ENCODE assay signal across 1 cellular context in the genomic region with DNA sequence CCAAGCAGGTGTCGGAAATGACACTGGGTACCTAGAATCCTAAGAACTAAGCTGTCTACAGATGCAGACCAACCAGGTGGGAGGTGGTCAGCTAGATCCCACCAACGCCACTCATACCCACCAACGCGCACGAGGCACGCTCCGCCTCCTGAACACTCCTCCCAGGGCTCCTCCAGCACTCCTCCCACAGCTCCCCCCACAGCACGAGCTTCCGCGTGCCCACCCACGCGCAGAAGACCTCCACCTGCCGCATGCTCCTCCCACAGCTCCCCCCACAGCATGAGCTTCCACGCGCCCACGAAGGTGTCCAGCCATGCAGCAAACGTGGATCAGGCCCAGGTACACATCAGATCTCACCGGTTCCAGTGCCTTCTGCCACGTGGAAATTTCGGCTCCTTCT.
TF ChIP-seq lines count a peak whose summit lies in the region.

No MANE protein-coding gene starts in this region.

TF ChIP-seq in HepG2, 621 proteins besides CTCF, POLR2A, EP300 and RAD21:
- TF ChIP-seq, protein P1, sequence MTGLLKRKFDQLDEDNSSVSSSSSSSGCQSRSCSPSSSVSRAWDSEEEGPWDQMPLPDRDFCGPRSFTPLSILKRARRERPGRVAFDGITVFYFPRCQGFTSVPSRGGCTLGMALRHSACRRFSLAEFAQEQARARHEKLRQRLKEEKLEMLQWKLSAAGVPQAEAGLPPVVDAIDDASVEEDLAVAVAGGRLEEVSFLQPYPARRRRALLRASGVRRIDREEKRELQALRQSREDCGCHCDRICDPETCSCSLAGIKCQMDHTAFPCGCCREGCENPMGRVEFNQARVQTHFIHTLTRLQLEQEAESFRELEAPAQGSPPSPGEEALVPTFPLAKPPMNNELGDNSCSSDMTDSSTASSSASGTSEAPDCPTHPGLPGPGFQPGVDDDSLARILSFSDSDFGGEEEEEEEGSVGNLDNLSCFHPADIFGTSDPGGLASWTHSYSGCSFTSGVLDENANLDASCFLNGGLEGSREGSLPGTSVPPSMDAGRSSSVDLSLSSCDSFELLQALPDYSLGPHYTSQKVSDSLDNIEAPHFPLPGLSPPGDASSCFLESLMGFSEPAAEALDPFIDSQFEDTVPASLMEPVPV (CRISPR knock-in tag; IDR thresholded peaks at IDR 0.05): no peak
- TF ChIP-seq, protein P2, sequence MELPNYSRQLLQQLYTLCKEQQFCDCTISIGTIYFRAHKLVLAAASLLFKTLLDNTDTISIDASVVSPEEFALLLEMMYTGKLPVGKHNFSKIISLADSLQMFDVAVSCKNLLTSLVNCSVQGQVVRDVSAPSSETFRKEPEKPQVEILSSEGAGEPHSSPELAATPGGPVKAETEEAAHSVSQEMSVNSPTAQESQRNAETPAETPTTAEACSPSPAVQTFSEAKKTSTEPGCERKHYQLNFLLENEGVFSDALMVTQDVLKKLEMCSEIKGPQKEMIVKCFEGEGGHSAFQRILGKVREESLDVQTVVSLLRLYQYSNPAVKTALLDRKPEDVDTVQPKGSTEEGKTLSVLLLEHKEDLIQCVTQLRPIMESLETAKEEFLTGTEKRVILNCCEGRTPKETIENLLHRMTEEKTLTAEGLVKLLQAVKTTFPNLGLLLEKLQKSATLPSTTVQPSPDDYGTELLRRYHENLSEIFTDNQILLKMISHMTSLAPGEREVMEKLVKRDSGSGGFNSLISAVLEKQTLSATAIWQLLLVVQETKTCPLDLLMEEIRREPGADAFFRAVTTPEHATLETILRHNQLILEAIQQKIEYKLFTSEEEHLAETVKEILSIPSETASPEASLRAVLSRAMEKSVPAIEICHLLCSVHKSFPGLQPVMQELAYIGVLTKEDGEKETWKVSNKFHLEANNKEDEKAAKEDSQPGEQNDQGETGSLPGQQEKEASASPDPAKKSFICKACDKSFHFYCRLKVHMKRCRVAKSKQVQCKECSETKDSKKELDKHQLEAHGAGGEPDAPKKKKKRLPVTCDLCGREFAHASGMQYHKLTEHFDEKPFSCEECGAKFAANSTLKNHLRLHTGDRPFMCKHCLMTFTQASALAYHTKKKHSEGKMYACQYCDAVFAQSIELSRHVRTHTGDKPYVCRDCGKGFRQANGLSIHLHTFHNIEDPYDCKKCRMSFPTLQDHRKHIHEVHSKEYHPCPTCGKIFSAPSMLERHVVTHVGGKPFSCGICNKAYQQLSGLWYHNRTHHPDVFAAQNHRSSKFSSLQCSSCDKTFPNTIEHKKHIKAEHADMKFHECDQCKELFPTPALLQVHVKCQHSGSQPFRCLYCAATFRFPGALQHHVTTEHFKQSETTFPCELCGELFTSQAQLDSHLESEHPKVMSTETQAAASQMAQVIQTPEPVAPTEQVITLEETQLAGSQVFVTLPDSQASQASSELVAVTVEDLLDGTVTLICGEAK (IDR thresholded peaks at IDR 0.05): no peak
- TF ChIP-seq, protein P2 (CRISPR knock-in tag; IDR thresholded peaks at IDR 0.05): no peak
- TF ChIP-seq EZH2 (conservative IDR thresholded peaks at IDR 0.05; ENCODE audit: low read depth, low read length) (no peak), NR2F6 (IDR thresholded peaks at IDR 0.05) (no peak), NR2F6 (CRISPR knock-in tag; IDR thresholded peaks at IDR 0.05) (no peak), FOXK1 (CRISPR knock-in tag; IDR thresholded peaks at IDR 0.05; ENCODE audit: borderline replicate concordance, low read depth) (no peak), CERS6 (CRISPR knock-in tag; IDR thresholded peaks at IDR 0.05) (no peak), MAZ (IDR thresholded peaks at IDR 0.05; ENCODE audit: borderline replicate concordance, low read depth, low read length) (no peak), MAZ (CRISPR knock-in tag; IDR thresholded peaks at IDR 0.05; ENCODE audit: low read depth) (no peak), ZNF234 (CRISPR knock-in tag; conservative IDR thresholded peaks at IDR 0.05) (no peak), ZNF276 (CRISPR knock-in tag; IDR thresholded peaks at IDR 0.05; ENCODE audit: low read depth) (no peak), DMAP1 (CRISPR knock-in tag; IDR thresholded peaks at IDR 0.05) (no peak)
- TF ChIP-seq, protein P3, sequence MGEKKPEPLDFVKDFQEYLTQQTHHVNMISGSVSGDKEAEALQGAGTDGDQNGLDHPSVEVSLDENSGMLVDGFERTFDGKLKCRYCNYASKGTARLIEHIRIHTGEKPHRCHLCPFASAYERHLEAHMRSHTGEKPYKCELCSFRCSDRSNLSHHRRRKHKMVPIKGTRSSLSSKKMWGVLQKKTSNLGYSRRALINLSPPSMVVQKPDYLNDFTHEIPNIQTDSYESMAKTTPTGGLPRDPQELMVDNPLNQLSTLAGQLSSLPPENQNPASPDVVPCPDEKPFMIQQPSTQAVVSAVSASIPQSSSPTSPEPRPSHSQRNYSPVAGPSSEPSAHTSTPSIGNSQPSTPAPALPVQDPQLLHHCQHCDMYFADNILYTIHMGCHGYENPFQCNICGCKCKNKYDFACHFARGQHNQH (CRISPR knock-in tag; IDR thresholded peaks at IDR 0.05): no peak
- TF ChIP-seq, protein P4, sequence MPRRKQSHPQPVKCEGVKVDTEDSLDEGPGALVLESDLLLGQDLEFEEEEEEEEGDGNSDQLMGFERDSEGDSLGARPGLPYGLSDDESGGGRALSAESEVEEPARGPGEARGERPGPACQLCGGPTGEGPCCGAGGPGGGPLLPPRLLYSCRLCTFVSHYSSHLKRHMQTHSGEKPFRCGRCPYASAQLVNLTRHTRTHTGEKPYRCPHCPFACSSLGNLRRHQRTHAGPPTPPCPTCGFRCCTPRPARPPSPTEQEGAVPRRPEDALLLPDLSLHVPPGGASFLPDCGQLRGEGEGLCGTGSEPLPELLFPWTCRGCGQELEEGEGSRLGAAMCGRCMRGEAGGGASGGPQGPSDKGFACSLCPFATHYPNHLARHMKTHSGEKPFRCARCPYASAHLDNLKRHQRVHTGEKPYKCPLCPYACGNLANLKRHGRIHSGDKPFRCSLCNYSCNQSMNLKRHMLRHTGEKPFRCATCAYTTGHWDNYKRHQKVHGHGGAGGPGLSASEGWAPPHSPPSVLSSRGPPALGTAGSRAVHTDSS (CRISPR knock-in tag; conservative IDR thresholded peaks at IDR 0.05): no peak
- TF ChIP-seq, protein P5, sequence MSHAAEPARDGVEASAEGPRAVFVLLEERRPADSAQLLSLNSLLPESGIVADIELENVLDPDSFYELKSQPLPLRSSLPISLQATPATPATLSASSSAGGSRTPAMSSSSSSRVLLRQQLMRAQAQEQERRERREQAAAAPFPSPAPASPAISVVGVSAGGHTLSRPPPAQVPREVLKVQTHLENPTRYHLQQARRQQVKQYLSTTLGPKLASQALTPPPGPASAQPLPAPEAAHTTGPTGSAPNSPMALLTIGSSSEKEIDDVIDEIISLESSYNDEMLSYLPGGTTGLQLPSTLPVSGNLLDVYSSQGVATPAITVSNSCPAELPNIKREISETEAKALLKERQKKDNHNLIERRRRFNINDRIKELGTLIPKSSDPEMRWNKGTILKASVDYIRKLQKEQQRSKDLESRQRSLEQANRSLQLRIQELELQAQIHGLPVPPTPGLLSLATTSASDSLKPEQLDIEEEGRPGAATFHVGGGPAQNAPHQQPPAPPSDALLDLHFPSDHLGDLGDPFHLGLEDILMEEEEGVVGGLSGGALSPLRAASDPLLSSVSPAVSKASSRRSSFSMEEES (CRISPR knock-in tag; IDR thresholded peaks at IDR 0.05): no peak
TF ChIP-seq in HepG2: peak in this region for 0.
